In genomic region chr16:65226077-65226476, GRCh38 we compare ENCODE assay signal across 38 cellular contexts.
"Had no signal": no experiment of that assay in that cellular context is flagged by ENCODE, and none has a peak within 500 bp of the region (broad histone marks: within the 10 kb centered on the region; RNA-seq: fewer than 3 reads in every experiment).

No MANE protein-coding gene starts in this region.

- H3K9me3 ChIP-seq: ascending aorta had no signal

- H3K27me3 Mint-ChIP-seq: activated CD4-positive, alpha-beta memory T cell treated with anti-CD3 and anti-CD28 coated beads, Interleukin-2, amount 10 ng/mL, durations not matched to agents 7 days and 5 days; activated CD4-positive, alpha-beta T cell treated with anti-CD3 and anti-CD28 coated beads for 36 hours; activated CD4-positive, alpha-beta T cell treated with anti-CD3 and anti-CD28 coated beads, Interleukin-2, amount 10 ng/mL, durations not matched to agents 7 days and 5 days; activated CD8-positive, alpha-beta memory T cell treated with anti-CD3 and anti-CD28 coated beads, Interleukin-2, amount 10 ng/mL, durations not matched to agents 7 days and 5 days; activated naive CD4-positive, alpha-beta T cell treated with anti-CD3 and anti-CD28 coated beads, Interleukin-2, amount 10 ng/mL, durations not matched to agents 7 days and 5 days; activated naive CD4-positive, alpha-beta T cell treated with anti-CD3 and anti-CD28 coated beads, Interleukin-2, amount 50 U/mL, for 24 hours; activated naive CD8-positive, alpha-beta T cell; activated naive CD8-positive, alpha-beta T cell treated with anti-CD3 and anti-CD28 coated beads, Interleukin-2, amount 10 ng/mL, durations not matched to agents 7 days and 5 days; activated T-cell treated with anti-CD3 and anti-CD28 coated beads, Interleukin-2, amount 50 U/mL, for 24 hours; central memory CD8-positive, alpha-beta T cell had no signal

- H3K27ac Mint-ChIP-seq: activated CD4-positive, alpha-beta memory T cell treated with anti-CD3 and anti-CD28 coated beads, Interleukin-2, amount 10 ng/mL, durations not matched to agents 7 days and 5 days; activated CD4-positive, alpha-beta T cell treated with anti-CD3 and anti-CD28 coated beads for 36 hours; activated CD4-positive, alpha-beta T cell treated with anti-CD3 and anti-CD28 coated beads, Interleukin-2, amount 10 ng/mL, durations not matched to agents 7 days and 5 days; activated CD8-positive, alpha-beta memory T cell treated with anti-CD3 and anti-CD28 coated beads, Interleukin-2, amount 10 ng/mL, durations not matched to agents 7 days and 5 days; activated CD8-positive, alpha-beta T cell treated with anti-CD3 and anti-CD28 coated beads, Interleukin-2, amount 10 ng/mL, durations not matched to agents 7 days and 5 days; activated naive CD4-positive, alpha-beta T cell treated with anti-CD3 and anti-CD28 coated beads, Interleukin-2, amount 10 ng/mL, durations not matched to agents 7 days and 5 days; activated naive CD4-positive, alpha-beta T cell treated with anti-CD3 and anti-CD28 coated beads, Interleukin-2, amount 50 U/mL, for 24 hours; activated naive CD8-positive, alpha-beta T cell; activated naive CD8-positive, alpha-beta T cell treated with anti-CD3 and anti-CD28 coated beads, Interleukin-2, amount 10 ng/mL, durations not matched to agents 7 days and 5 days; activated naive CD8-positive, alpha-beta T cell treated with anti-CD3 and anti-CD28 coated beads, Interleukin-2, amount 50 U/mL, for 24 hours; activated T-cell treated with anti-CD3 and anti-CD28 coated beads, Interleukin-2, amount 50 U/mL, for 24 hours; activated T-helper 2 cell treated with anti-CD3 and anti-CD28 coated beads, Interferon-gamma antibody, Interleukin-2, Interleukin-4, amounts not matched to agents 10 μg/mL and 5 μg/mL and 100 μg/mL, durations not matched to agents 14 hours and 24 hours and 36 hours; T-helper 1 cell treated with Interleukin-12 subunit alpha and Interleukin-12 subunit beta and Interleukin-4 antibody, amounts not matched to agents 30 μg/mL and 1 μg/mL, for 36 hours; T-helper 2 cell treated with Interferon-gamma antibody and Interleukin-4, amounts not matched to agents 5 μg/mL and 100 μg/mL, for 36 hours had no signal

- H3K4me3 Mint-ChIP-seq: activated CD4-positive, alpha-beta memory T cell treated with anti-CD3 and anti-CD28 coated beads, Interleukin-2, amount 10 ng/mL, durations not matched to agents 7 days and 5 days; activated CD4-positive, alpha-beta T cell treated with anti-CD3 and anti-CD28 coated beads for 36 hours; activated CD4-positive, alpha-beta T cell treated with anti-CD3 and anti-CD28 coated beads, Interleukin-2, amount 10 ng/mL, durations not matched to agents 7 days and 5 days; activated CD8-positive, alpha-beta memory T cell treated with anti-CD3 and anti-CD28 coated beads, Interleukin-2, amount 10 ng/mL, durations not matched to agents 7 days and 5 days; activated CD8-positive, alpha-beta T cell treated with anti-CD3 and anti-CD28 coated beads, Interleukin-2, amount 10 ng/mL, durations not matched to agents 7 days and 5 days; activated naive CD4-positive, alpha-beta T cell treated with anti-CD3 and anti-CD28 coated beads, Interleukin-2, amount 10 ng/mL, durations not matched to agents 7 days and 5 days; activated naive CD4-positive, alpha-beta T cell treated with anti-CD3 and anti-CD28 coated beads, Interleukin-2, amount 50 U/mL, for 24 hours; activated naive CD8-positive, alpha-beta T cell; activated naive CD8-positive, alpha-beta T cell treated with anti-CD3 and anti-CD28 coated beads, Interleukin-2, amount 10 ng/mL, durations not matched to agents 7 days and 5 days; activated naive CD8-positive, alpha-beta T cell treated with anti-CD3 and anti-CD28 coated beads, Interleukin-2, amount 50 U/mL, for 24 hours; activated T-cell treated with anti-CD3 and anti-CD28 coated beads, Interleukin-2, amount 50 U/mL, for 24 hours; brain; central memory CD8-positive, alpha-beta T cell; T-helper 1 cell treated with Interleukin-12 subunit alpha and Interleukin-12 subunit beta and Interleukin-4 antibody, amounts not matched to agents 30 μg/mL and 1 μg/mL, for 36 hours; T-helper 2 cell treated with Interferon-gamma antibody and Interleukin-4, amounts not matched to agents 5 μg/mL and 100 μg/mL, for 36 hours had no signal

- H3K9me3 Mint-ChIP-seq: activated naive CD8-positive, alpha-beta T cell treated with anti-CD3 and anti-CD28 coated beads, Interleukin-2, amount 10 ng/mL, durations not matched to agents 7 days and 5 days; brain had no signal

- H3K27ac ChIP-seq: ascending aorta, cardiac muscle cell, VCaP had no signal

- H3K27me3 ChIP-seq: ascending aorta had no signal

- ATAC-seq: activated CD4-positive, alpha-beta T cell treated with anti-CD3 and anti-CD28 coated beads for 36 hours; activated CD4-positive, CD25-positive, alpha-beta regulatory T cell treated with anti-CD3 and anti-CD28 coated beads, Interleukin-2, amount 50 U/mL, for 24 hours; activated CD8-positive, alpha-beta memory T cell treated with anti-CD3 and anti-CD28 coated beads, Interleukin-2, amount 10 ng/mL, durations not matched to agents 7 days and 5 days; activated CD8-positive, alpha-beta T cell treated with anti-CD3 and anti-CD28 coated beads, Interleukin-2, amount 10 ng/mL, durations not matched to agents 7 days and 5 days; activated naive CD8-positive, alpha-beta T cell treated with anti-CD3 and anti-CD28 coated beads, Interleukin-2, amount 50 U/mL, for 24 hours had no signal

- H3K4me1 Mint-ChIP-seq: activated CD4-positive, alpha-beta memory T cell treated with anti-CD3 and anti-CD28 coated beads, Interleukin-2, amount 10 ng/mL, durations not matched to agents 7 days and 5 days; activated CD4-positive, alpha-beta T cell treated with anti-CD3 and anti-CD28 coated beads for 36 hours; activated CD4-positive, alpha-beta T cell treated with anti-CD3 and anti-CD28 coated beads, Interleukin-2, amount 10 ng/mL, durations not matched to agents 7 days and 5 days; activated CD8-positive, alpha-beta memory T cell treated with anti-CD3 and anti-CD28 coated beads, Interleukin-2, amount 10 ng/mL, durations not matched to agents 7 days and 5 days; activated naive CD4-positive, alpha-beta T cell treated with anti-CD3 and anti-CD28 coated beads, Interleukin-2, amount 10 ng/mL, durations not matched to agents 7 days and 5 days; activated naive CD4-positive, alpha-beta T cell treated with anti-CD3 and anti-CD28 coated beads, Interleukin-2, amount 50 U/mL, for 24 hours; activated naive CD8-positive, alpha-beta T cell treated with anti-CD3 and anti-CD28 coated beads, Interleukin-2, amount 10 ng/mL, durations not matched to agents 7 days and 5 days; activated naive CD8-positive, alpha-beta T cell treated with anti-CD3 and anti-CD28 coated beads, Interleukin-2, amount 50 U/mL, for 24 hours; central memory CD8-positive, alpha-beta T cell had no signal

- H3K4me1 ChIP-seq: ascending aorta had no signal

- DNase-seq: activated CD4-positive, alpha-beta memory T cell treated with anti-CD3 and anti-CD28 coated beads, Interleukin-2, amount 10 ng/mL, durations not matched to agents 7 days and 5 days; activated CD4-positive, alpha-beta T cell treated with anti-CD3 and anti-CD28 coated beads for 1 hour; activated CD4-positive, alpha-beta T cell treated with anti-CD3 and anti-CD28 coated beads for 36 hours; activated CD4-positive, alpha-beta T cell treated with anti-CD3 and anti-CD28 coated beads for 48 hours; activated CD4-positive, alpha-beta T cell treated with anti-CD3 and anti-CD28 coated beads, Interleukin-2, amount 10 ng/mL, durations not matched to agents 7 days and 5 days; activated CD4-positive, alpha-beta T cell treated with anti-CD3 and anti-CD28 coated beads, Interleukin-2, amount 50 U/mL, for 48 hours; activated CD4-positive, CD25-positive, alpha-beta regulatory T cell; activated CD8-positive, alpha-beta memory T cell treated with anti-CD3 and anti-CD28 coated beads for 24 hours; activated CD8-positive, alpha-beta memory T cell treated with anti-CD3 and anti-CD28 coated beads, Interleukin-2, amount 10 ng/mL, durations not matched to agents 7 days and 5 days; activated CD8-positive, alpha-beta memory T cell treated with anti-CD3 and anti-CD28 coated beads, Interleukin-2, amount 50 U/mL, for 48 hours; activated CD8-positive, alpha-beta T cell treated with anti-CD3 and anti-CD28 coated beads, Interleukin-2, amount 10 ng/mL, durations not matched to agents 7 days and 5 days; activated effector memory CD4-positive, alpha-beta T cell treated with Interleukin-2 at 50 U/mL for 16 hours; activated gamma-delta T cell; activated naive CD4-positive, alpha-beta T cell treated with anti-CD3 and anti-CD28 coated beads, Interleukin-2, amount 10 ng/mL, durations not matched to agents 7 days and 5 days; activated naive CD4-positive, alpha-beta T cell treated with Interleukin-2 at 50 U/mL for 16 hours; activated naive CD8-positive, alpha-beta T cell treated with anti-CD3 and anti-CD28 coated beads, Interleukin-2, amount 10 ng/mL, durations not matched to agents 7 days and 5 days; activated naive CD8-positive, alpha-beta T cell treated with anti-CD3 and anti-CD28 coated beads, Interleukin-2, amount 50 U/mL, for 24 hours; activated T-cell treated with anti-CD3 and anti-CD28 coated beads, Interleukin-2, amount 50 U/mL, for 24 hours; activated T-cell treated with anti-CD3 and anti-CD28 coated beads, Interleukin-2, amount 50 U/mL, for 48 hours; amygdala; anterior cingulate cortex; caudate nucleus; T-helper 1 cell; T-helper 2 cell; T-helper 9 cell had no signal

- H3K4me3 ChIP-seq: ascending aorta, cardiac muscle cell had no signal

- H3K36me3 ChIP-seq: ascending aorta, cardiac muscle cell had no signal

- H3K36me3 Mint-ChIP-seq: activated CD8-positive, alpha-beta memory T cell treated with anti-CD3 and anti-CD28 coated beads, Interleukin-2, amount 10 ng/mL, durations not matched to agents 7 days and 5 days; activated naive CD4-positive, alpha-beta T cell treated with anti-CD3 and anti-CD28 coated beads, Interleukin-2, amount 10 ng/mL, durations not matched to agents 7 days and 5 days; activated naive CD4-positive, alpha-beta T cell treated with anti-CD3 and anti-CD28 coated beads, Interleukin-2, amount 50 U/mL, for 24 hours; activated naive CD8-positive, alpha-beta T cell; activated naive CD8-positive, alpha-beta T cell treated with anti-CD3 and anti-CD28 coated beads, Interleukin-2, amount 10 ng/mL, durations not matched to agents 7 days and 5 days; brain had no signal

- FAIRE-seq: bronchial epithelial cell, TTC549 had no signal
